1 cellular context compared by ENCODE assay signal in the genomic region with DNA sequence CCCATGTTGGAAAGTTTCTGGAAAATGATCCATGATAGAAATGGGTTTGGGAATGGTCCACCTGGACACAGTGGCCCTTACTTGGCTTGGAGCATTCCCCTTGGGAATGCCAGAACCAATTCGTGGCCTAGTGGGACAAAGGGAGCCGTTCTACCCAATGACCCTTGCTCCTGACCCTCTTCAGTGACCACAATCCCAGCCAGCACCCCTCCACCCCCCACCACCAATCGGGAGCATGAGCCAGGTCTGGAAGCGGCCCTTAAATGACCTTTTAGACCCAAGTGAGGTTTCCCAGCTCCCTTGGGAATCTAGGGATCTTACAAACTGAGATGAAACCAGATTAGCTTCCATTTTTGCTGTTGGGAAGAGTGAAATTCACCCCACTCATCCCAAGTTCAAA.
TF ChIP-seq lines count a peak whose summit lies in the region.

No MANE protein-coding gene starts in this region.

TF ChIP-seq in H1, 55 proteins besides CTCF, POLR2A, EP300 and RAD21:
- TF ChIP-seq, protein P1, sequence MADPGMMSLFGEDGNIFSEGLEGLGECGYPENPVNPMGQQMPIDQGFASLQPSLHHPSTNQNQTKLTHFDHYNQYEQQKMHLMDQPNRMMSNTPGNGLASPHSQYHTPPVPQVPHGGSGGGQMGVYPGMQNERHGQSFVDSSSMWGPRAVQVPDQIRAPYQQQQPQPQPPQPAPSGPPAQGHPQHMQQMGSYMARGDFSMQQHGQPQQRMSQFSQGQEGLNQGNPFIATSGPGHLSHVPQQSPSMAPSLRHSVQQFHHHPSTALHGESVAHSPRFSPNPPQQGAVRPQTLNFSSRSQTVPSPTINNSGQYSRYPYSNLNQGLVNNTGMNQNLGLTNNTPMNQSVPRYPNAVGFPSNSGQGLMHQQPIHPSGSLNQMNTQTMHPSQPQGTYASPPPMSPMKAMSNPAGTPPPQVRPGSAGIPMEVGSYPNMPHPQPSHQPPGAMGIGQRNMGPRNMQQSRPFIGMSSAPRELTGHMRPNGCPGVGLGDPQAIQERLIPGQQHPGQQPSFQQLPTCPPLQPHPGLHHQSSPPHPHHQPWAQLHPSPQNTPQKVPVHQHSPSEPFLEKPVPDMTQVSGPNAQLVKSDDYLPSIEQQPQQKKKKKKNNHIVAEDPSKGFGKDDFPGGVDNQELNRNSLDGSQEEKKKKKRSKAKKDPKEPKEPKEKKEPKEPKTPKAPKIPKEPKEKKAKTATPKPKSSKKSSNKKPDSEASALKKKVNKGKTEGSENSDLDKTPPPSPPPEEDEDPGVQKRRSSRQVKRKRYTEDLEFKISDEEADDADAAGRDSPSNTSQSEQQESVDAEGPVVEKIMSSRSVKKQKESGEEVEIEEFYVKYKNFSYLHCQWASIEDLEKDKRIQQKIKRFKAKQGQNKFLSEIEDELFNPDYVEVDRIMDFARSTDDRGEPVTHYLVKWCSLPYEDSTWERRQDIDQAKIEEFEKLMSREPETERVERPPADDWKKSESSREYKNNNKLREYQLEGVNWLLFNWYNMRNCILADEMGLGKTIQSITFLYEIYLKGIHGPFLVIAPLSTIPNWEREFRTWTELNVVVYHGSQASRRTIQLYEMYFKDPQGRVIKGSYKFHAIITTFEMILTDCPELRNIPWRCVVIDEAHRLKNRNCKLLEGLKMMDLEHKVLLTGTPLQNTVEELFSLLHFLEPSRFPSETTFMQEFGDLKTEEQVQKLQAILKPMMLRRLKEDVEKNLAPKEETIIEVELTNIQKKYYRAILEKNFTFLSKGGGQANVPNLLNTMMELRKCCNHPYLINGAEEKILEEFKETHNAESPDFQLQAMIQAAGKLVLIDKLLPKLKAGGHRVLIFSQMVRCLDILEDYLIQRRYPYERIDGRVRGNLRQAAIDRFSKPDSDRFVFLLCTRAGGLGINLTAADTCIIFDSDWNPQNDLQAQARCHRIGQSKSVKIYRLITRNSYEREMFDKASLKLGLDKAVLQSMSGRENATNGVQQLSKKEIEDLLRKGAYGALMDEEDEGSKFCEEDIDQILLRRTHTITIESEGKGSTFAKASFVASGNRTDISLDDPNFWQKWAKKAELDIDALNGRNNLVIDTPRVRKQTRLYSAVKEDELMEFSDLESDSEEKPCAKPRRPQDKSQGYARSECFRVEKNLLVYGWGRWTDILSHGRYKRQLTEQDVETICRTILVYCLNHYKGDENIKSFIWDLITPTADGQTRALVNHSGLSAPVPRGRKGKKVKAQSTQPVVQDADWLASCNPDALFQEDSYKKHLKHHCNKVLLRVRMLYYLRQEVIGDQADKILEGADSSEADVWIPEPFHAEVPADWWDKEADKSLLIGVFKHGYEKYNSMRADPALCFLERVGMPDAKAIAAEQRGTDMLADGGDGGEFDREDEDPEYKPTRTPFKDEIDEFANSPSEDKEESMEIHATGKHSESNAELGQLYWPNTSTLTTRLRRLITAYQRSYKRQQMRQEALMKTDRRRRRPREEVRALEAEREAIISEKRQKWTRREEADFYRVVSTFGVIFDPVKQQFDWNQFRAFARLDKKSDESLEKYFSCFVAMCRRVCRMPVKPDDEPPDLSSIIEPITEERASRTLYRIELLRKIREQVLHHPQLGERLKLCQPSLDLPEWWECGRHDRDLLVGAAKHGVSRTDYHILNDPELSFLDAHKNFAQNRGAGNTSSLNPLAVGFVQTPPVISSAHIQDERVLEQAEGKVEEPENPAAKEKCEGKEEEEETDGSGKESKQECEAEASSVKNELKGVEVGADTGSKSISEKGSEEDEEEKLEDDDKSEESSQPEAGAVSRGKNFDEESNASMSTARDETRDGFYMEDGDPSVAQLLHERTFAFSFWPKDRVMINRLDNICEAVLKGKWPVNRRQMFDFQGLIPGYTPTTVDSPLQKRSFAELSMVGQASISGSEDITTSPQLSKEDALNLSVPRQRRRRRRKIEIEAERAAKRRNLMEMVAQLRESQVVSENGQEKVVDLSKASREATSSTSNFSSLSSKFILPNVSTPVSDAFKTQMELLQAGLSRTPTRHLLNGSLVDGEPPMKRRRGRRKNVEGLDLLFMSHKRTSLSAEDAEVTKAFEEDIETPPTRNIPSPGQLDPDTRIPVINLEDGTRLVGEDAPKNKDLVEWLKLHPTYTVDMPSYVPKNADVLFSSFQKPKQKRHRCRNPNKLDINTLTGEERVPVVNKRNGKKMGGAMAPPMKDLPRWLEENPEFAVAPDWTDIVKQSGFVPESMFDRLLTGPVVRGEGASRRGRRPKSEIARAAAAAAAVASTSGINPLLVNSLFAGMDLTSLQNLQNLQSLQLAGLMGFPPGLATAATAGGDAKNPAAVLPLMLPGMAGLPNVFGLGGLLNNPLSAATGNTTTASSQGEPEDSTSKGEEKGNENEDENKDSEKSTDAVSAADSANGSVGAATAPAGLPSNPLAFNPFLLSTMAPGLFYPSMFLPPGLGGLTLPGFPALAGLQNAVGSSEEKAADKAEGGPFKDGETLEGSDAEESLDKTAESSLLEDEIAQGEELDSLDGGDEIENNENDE (IDR thresholded peaks at IDR 0.05; ENCODE audit: insufficient replicate concordance, low read length): no peak
- TF ChIP-seq SAP30 (IDR thresholded peaks at IDR 0.05; ENCODE audit: insufficient read depth, insufficient replicate concordance, low read length) (no peak), CREB1 (IDR thresholded peaks at IDR 0.05) (no peak), BCL11A (IDR thresholded peaks at IDR 0.05; ENCODE audit: low read depth in 2 of 2, low read length in 2 of 2) (no peak), SP2 (IDR thresholded peaks at IDR 0.05; ENCODE audit: low read length) (no peak), EZH2 (IDR thresholded peaks at IDR 0.05; ENCODE audit: low read depth, low read length, severe bottlenecking) (no peak), TAF7 (optimal IDR thresholded peaks at IDR 0.05; ENCODE audit: borderline replicate concordance, low read depth, low read length) (no peak)
